In genomic region chr4:113979157-113979972, GRCh38 we compare ENCODE assay signal across 8 cellular contexts. TPM values are rescaled to one million over a fixed set of nuclear protein-coding genes. Genes with fewer than 3 reads are reported as not detected.
A peak's percentile ranks its signal among the peaks of the same experiment; 100 is the strongest.
DNase-seq lines count a peak whose midpoint lies in the region; ATAC-seq and TF ChIP-seq lines count a peak whose summit lies in the region.

Gene ARSJ (minus strand): TSS chr4:113979647. CDS start chr4:113978834, 813 bp downstream.

- no peak for TF ChIP-seq CTCF in 22Rv1 (IDR thresholded peaks at IDR 0.05)

- 0 out of 2 replicates have a peak within 1 kb of the TSS, but pooled peaks have one; percentile 17 for H3K27ac ChIP-seq in 22Rv1
- H3K27ac ChIP-seq in caudate nucleus (ENCODE audit: low read depth, low read length) = peak within 1 kb of the TSS; percentile 75

- no peak for ATAC-seq in GM21717 (IDR thresholded peaks at IDR 0.05; ENCODE audit: unreplicated experiment)

- peak; percentile 7 for DNase-seq in GM19238 (ENCODE audit: insufficient read length, low spot score)
- peak; percentile 1 for DNase-seq in SK-N-DZ (ENCODE audit: low spot score)
- DNase-seq in caudate nucleus (lab: John Stamatoyannopoulos, UW) = peak in 31 of 61 donors; percentile 1 to 52 (median 26)
- peak; percentile 84 for DNase-seq in renal cortical epithelial cell (ENCODE audit: low read depth)
- DNase-seq in KG1 (lab: John Stamatoyannopoulos, UW) = no peak

- H3K4me3 ChIP-seq in iPS-18c (ENCODE audit: insufficient read depth, low read depth, low read length) = peak within 1 kb of the TSS; percentile 85

- H3K9me3 ChIP-seq in iPS-18c (ENCODE audit: control insufficient read depth, insufficient read depth, low read length) = peaks cover 2% of the 10 kb centered on the region

RNA-seq across cellular contexts. Expression of gene ARSJ, which starts in this region (rescaled TPM):
- polyA plus RNA-seq in SK-N-DZ (2014; cell fraction: cytosol; rRNA removed) = not detected in 2 replicates
- polyA plus RNA-seq in SK-N-DZ (2014; cell fraction: nucleus; rRNA removed) = not detected in 2 replicates
- total RNA-seq in renal cortical epithelial cell = 31.7 and 39.6 TPM in 2 replicates
